8 cellular contexts compared by ENCODE assay signal in genomic region chr5:151745071-151745705, GRCh38. TPM values are rescaled to one million over a fixed set of nuclear protein-coding genes. Genes with fewer than 3 reads are reported as not detected.
DNase-seq lines count a peak whose midpoint lies in the region; ATAC-seq, FAIRE-seq and TF ChIP-seq lines count a peak whose summit lies in the region.

No MANE protein-coding gene starts in this region.

- H3K4me3 ChIP-seq in epithelial cell of proximal tubule (ENCODE audit: low read depth, low read length) = no peak overlapping the region

- no peak for DNase-seq in GM18507 (ENCODE audit: extremely low spot score, insufficient read length, low read depth)
- DNase-seq in activated CD4-positive, alpha-beta T cell treated with anti-CD3 and anti-CD28 coated beads, Interleukin-2, amount 50 U/mL, for 48 hours = peak; percentile 33 to 51
- DNase-seq in epithelial cell of proximal tubule (ENCODE audit: low read depth) = peak; percentile 89
- DNase-seq in omental fat pad (ENCODE audit: low spot score) = peak; percentile 69
- no peak for DNase-seq in GM10266 (ENCODE audit: extremely low spot score)
- no peak for DNase-seq in posterior vena cava (ENCODE audit: low spot score)

- intact Hi-C loops in posterior vena cava (cut with DNase I) = loop anchor here in 1 of 2 donors (10.0 kb wide), 1 partner anchor 300 kb away; the partner anchor contains the start of gene SLC36A1

- ATAC-seq in HG03108 (IDR thresholded peaks at IDR 0.05; ENCODE audit: unreplicated experiment) (peak; percentile 55), omental fat pad (ENCODE audit: low FRiP score) (no peak), HG03469 (IDR thresholded peaks at IDR 0.05; ENCODE audit: unreplicated experiment) (no peak)

- FAIRE-seq in GM18507 (lab: Jason Lieb, UNC) = peak; percentile 80

- TF ChIP-seq CTCF in epithelial cell of proximal tubule (conservative IDR thresholded peaks at IDR 0.05; ENCODE audit: low read depth, low read length) (no peak), omental fat pad (IDR thresholded peaks at IDR 0.05) (no peak), GM10266 (IDR thresholded peaks at IDR 0.05; ENCODE audit: control insufficient read depth, insufficient read depth, low read depth, missing control alignments) (no peak)

RNA-seq across cellular contexts. Expression of gene ATOX1, which starts 13.2 kb away (rescaled TPM):
- 146 and 222 TPM in 2 replicates for total RNA-seq in epithelial cell of proximal tubule
- 100 to 1,000 TPM in 2 of 4 donors, 10 to 100 TPM in 2; 81.5 to 162 (median 109) TPM for total RNA-seq in omental fat pad
- 10 to 100 TPM; 62.8 to 68.6 TPM for total RNA-seq in posterior vena cava

RNA-seq across cellular contexts. Expression of gene G3BP1, which starts 26.6 kb away (rescaled TPM):
- total RNA-seq in epithelial cell of proximal tubule (118 and 194 TPM in 2 replicates), omental fat pad (100 to 1,000 TPM; 110 to 180 (median 114) TPM), posterior vena cava (100 to 1,000 TPM; 117 to 130 TPM)

RNA-seq across cellular contexts. Expression of gene SPARC, which starts 58.5 kb away (rescaled TPM):
- total RNA-seq in epithelial cell of proximal tubule (165 and 199 TPM in 2 replicates), omental fat pad (1,000 to 10,000 TPM in 1 of 4 donors, 100 to 1,000 TPM in 3; 579 to 1,303 (median 656) TPM), posterior vena cava (1,000 to 10,000 TPM in 1 of 2 donors, 100 to 1,000 TPM in 1; 913 to 2,416 TPM)

Comparison
In these comparisons a context has a peak if more than half of its experiments do, and no peak if none do; other contexts are left out.
1. DNase-seq: peak in activated CD4-positive, alpha-beta T cell treated with anti-CD3 and anti-CD28 coated beads, Interleukin-2, amount 50 U/mL, for 48 hours (2 of 2), epithelial cell of proximal tubule (single experiment) and omental fat pad (single experiment); none in GM18507 (single experiment), GM10266 (single experiment) and posterior vena cava (single experiment).